9 cellular contexts compared by ENCODE assay signal in the genomic region with DNA sequence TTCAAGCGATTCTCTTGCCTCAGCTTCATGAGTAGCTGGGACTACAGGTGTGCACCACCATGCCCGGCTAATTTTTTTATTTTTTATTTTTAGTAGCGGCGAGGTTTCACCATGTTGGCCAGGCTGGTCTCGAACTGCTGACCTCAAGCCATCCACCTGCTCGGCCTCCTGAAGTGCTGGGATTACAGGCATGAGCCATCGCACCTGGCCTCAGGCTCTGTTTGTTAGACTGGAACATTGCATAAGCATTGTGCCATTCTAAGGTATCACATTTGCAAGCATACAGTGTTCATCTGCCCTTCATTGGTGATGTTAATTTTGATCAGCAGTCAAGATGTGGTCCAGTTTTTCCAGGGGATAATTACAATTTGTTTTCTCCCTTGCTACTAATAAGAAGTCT. TPM values are rescaled to one million over a fixed set of nuclear protein-coding genes. Genes with fewer than 3 reads are reported as not detected.
"Had no signal": no experiment of that assay in that cellular context is flagged by ENCODE, and none has a peak within 500 bp of the region (broad histone marks: within the 10 kb centered on the region; RNA-seq: fewer than 3 reads in every experiment).

No MANE protein-coding gene starts in this region.

- H3K4me1 ChIP-seq: HAP-1 had no signal

- DNase-seq: GM23248, GOT3, H7, H9, HCEC 1CT, HFFc6 had no signal

- H3K36me3 ChIP-seq: HAP-1 had no signal

- H3K9me3 ChIP-seq: HAP-1 had no signal

- H3K4me3 ChIP-seq: GM23248, GM23338, HAP-1 had no signal

- H3K27ac Mint-ChIP-seq: GM23338, H9 had no signal

- H3K4me1 Mint-ChIP-seq: GM23338, H9 had no signal

- H3K9me3 Mint-ChIP-seq: H9, HFFc6 had no signal

- H3K4me3 Mint-ChIP-seq: GM23338, H9, HFFc6 had no signal

- H3K27ac ChIP-seq: GM23248 had no signal

- ATAC-seq: GM23338, HCT116 had no signal

RNA-seq across cellular contexts. Expression of a gene that starts 43.0 kb away (rescaled TPM):
- total RNA-seq: GM23338 had no signal
